In genomic region chr15:65115542-65115941, GRCh38 we compare ENCODE assay signal across 20 cellular contexts. TPM values are rescaled to one million over a fixed set of nuclear protein-coding genes. Genes with fewer than 3 reads are reported as not detected.
DNase-seq lines count a peak whose midpoint lies in the region; TF ChIP-seq lines count a peak whose summit lies in the region.
"Had no signal": no experiment of that assay in that cellular context is flagged by ENCODE, and none has a peak within 500 bp of the region (broad histone marks: within the 10 kb centered on the region; RNA-seq: fewer than 3 reads in every experiment).

No MANE protein-coding gene starts in this region.

- H3K4me3 Mint-ChIP-seq in activated CD4-positive, alpha-beta T cell treated with anti-CD3 and anti-CD28 coated beads, Interleukin-2, amount 10 ng/mL, durations not matched to agents 24 days and 14 days, result no peak overlapping the region
- H3K4me3 Mint-ChIP-seq: activated T-cell treated with anti-CD3 and anti-CD28 coated beads, Interleukin-2, amount 50 U/mL, for 72 hours; CD4-positive, alpha-beta T cell had no signal

- no peaks in the 10 kb centered on the region for H3K27me3 Mint-ChIP-seq in activated CD4-positive, alpha-beta T cell treated with anti-CD3 and anti-CD28 coated beads, Interleukin-2, amount 10 ng/mL, durations not matched to agents 24 days and 14 days
- H3K27me3 Mint-ChIP-seq: CD4-positive, alpha-beta T cell had no signal

- peaks cover 47% of the 10 kb centered on the region for H3K36me3 Mint-ChIP-seq in activated CD4-positive, alpha-beta T cell treated with anti-CD3 and anti-CD28 coated beads, Interleukin-2, amount 10 ng/mL, durations not matched to agents 24 days and 14 days (ENCODE audit: low read depth)

- H3K4me1 Mint-ChIP-seq in activated CD4-positive, alpha-beta T cell treated with anti-CD3 and anti-CD28 coated beads, Interleukin-2, amount 10 ng/mL, durations not matched to agents 24 days and 14 days, result peaks cover 4% of the 10 kb centered on the region

- H3K4me3 ChIP-seq in foreskin fibroblast (ENCODE audit: low read depth in 1 of 2, low read length in 2 of 2), result no peak overlapping the region
- H3K4me3 ChIP-seq: hepatocyte, lung, right lobe of liver, thyroid gland had no signal

- H3K27ac Mint-ChIP-seq in activated CD4-positive, alpha-beta T cell treated with anti-CD3 and anti-CD28 coated beads, Interleukin-2, amount 10 ng/mL, durations not matched to agents 24 days and 14 days, result no peak overlapping the region
- H3K27ac Mint-ChIP-seq: activated naive CD4-positive, alpha-beta T cell treated with anti-CD3 and anti-CD28 coated beads, Interleukin-2, amount 50 U/mL, for 72 hours; activated T-cell treated with anti-CD3 and anti-CD28 coated beads, Interleukin-2, amount 50 U/mL, for 72 hours; CD4-positive, alpha-beta T cell had no signal

- H3K9me3 Mint-ChIP-seq in activated CD4-positive, alpha-beta T cell treated with anti-CD3 and anti-CD28 coated beads, Interleukin-2, amount 10 ng/mL, durations not matched to agents 24 days and 14 days, result no peaks in the 10 kb centered on the region
- H3K9me3 Mint-ChIP-seq: activated naive CD4-positive, alpha-beta T cell treated with anti-CD3 and anti-CD28 coated beads, Interleukin-2, amount 50 U/mL, for 72 hours; activated T-cell treated with anti-CD3 and anti-CD28 coated beads, Interleukin-2, amount 50 U/mL, for 72 hours; CD4-positive, alpha-beta T cell had no signal

- DNase-seq in DMS 273 treated with DMSO at 0.1 percent for 48 hours (lab: John Stamatoyannopoulos, UW), result peak; percentile 18
- peak; percentile 45 for DNase-seq in NCI-H1436 (lab: John Stamatoyannopoulos, UW)
- DNase-seq in NCI-H524 (lab: John Stamatoyannopoulos, UW), result peak; percentile 47 to 87
- DNase-seq in foreskin fibroblast, result peak; percentile 3 to 30
- DNase-seq in NCI-H187 treated with DMSO at 0.1 percent for 48 hours (lab: John Stamatoyannopoulos, UW), result no peak
- DNase-seq in T-helper 9 cell, result no peak
- no peak for DNase-seq in amniotic stem cell (lab: John Stamatoyannopoulos, UW)
- DNase-seq in activated CD4-positive, alpha-beta T cell treated with anti-CD3 and anti-CD28 coated beads, Interleukin-2, amount 10 ng/mL, durations not matched to agents 24 days and 14 days, result no peak
- DNase-seq: activated CD4-positive, CD25-positive, alpha-beta regulatory T cell treated with anti-CD3 and anti-CD28 coated beads, Interleukin-2, amount 50 U/mL, for 72 hours; activated T-cell treated with anti-CD3 and anti-CD28 coated beads, Interleukin-2, amount 50 U/mL, for 72 hours; CD4-positive, alpha-beta T cell; islet precursor cell; right lobe of liver; stimulated activated naive CD4-positive, alpha-beta T cell; thyroid gland had no signal

- intact Hi-C loops in activated CD4-positive, alpha-beta T cell treated with anti-CD3 and anti-CD28 coated beads, Interleukin-2, amount 10 ng/mL, durations not matched to agents 24 days and 14 days (cut with micrococcal nuclease), result no loop called here

- TF ChIP-seq CTCF in foreskin fibroblast (IDR thresholded peaks at IDR 0.05; ENCODE audit: low read depth, low read length), result no peak

RNA-seq across cellular contexts. Expression of gene UBAP1L, which starts 0.5 kb away (rescaled TPM):
- total RNA-seq in activated CD4-positive, alpha-beta T cell treated with anti-CD3 and anti-CD28 coated beads, Interleukin-2, amount 10 ng/mL, durations not matched to agents 24 days and 14 days, result 6.3 and 6.6 TPM in 2 replicates

RNA-seq across cellular contexts. Expression of gene PDCD7, which starts 18.1 kb away (rescaled TPM):
- total RNA-seq in activated CD4-positive, alpha-beta T cell treated with anti-CD3 and anti-CD28 coated beads, Interleukin-2, amount 10 ng/mL, durations not matched to agents 24 days and 14 days, result 59.9 and 60.1 TPM in 2 replicates

RNA-seq across cellular contexts. Expression of gene KBTBD13, which starts 39.0 kb away (rescaled TPM):
- not detected in 2 replicates for total RNA-seq in activated CD4-positive, alpha-beta T cell treated with anti-CD3 and anti-CD28 coated beads, Interleukin-2, amount 10 ng/mL, durations not matched to agents 24 days and 14 days
- total RNA-seq: activated CD8-positive, alpha-beta memory T cell treated with anti-CD3 and anti-CD28 coated beads for 36 hours; activated naive CD4-positive, alpha-beta T cell treated with anti-CD3 and anti-CD28 coated beads, Interleukin-2, amount 50 U/mL, for 72 hours; activated T-cell treated with anti-CD3 and anti-CD28 coated beads, Interleukin-2, amount 50 U/mL, for 72 hours; CD4-positive, alpha-beta T cell; hepatocyte; osteoblast; right lobe of liver; thyroid gland had no signal

RNA-seq across cellular contexts. Expression of gene RASL12, which starts 47.8 kb away (rescaled TPM):
- not detected in 2 replicates for total RNA-seq in activated CD4-positive, alpha-beta T cell treated with anti-CD3 and anti-CD28 coated beads, Interleukin-2, amount 10 ng/mL, durations not matched to agents 24 days and 14 days
- total RNA-seq: activated CD8-positive, alpha-beta memory T cell treated with anti-CD3 and anti-CD28 coated beads for 36 hours; activated naive CD4-positive, alpha-beta T cell treated with anti-CD3 and anti-CD28 coated beads, Interleukin-2, amount 50 U/mL, for 72 hours; activated T-cell treated with anti-CD3 and anti-CD28 coated beads, Interleukin-2, amount 50 U/mL, for 72 hours; CD4-positive, alpha-beta T cell had no signal

Comparison
In these comparisons a context has a peak if more than half of its experiments do, and no peak if none do; other contexts are left out.
1. DNase-seq: peak in DMS 273 treated with DMSO at 0.1 percent for 48 hours (single experiment), NCI-H1436 (single experiment), NCI-H524 (2 of 2) and foreskin fibroblast (2 of 2); none in NCI-H187 treated with DMSO at 0.1 percent for 48 hours (single experiment), T-helper 9 cell (single experiment), amniotic stem cell (single experiment) and activated CD4-positive, alpha-beta T cell treated with anti-CD3 and anti-CD28 coated beads, Interleukin-2, amount 10 ng/mL, durations not matched to agents 24 days and 14 days (single experiment).